In the genomic region with DNA sequence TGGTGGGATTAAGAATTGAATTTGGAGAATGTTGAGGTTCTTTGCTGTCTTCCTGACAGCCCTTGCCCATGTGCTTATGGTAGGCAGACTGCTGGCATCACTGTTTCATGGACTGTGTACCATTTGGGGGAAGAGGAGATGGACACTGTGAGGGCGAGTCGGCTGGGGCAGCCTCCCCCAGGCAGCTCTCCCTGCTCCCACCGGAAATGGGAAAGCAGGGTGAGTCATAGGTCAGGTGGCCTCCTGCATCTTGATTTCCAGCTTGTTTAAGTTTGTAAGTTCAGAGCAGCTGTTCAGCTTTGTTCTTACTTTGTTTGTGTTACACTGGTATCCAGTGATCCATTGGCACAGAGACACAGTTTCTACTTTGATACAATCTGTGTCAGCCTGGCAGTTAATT, we compare ENCODE assay signal across 11 cellular contexts.
DNase-seq lines count a peak whose midpoint lies in the region; ATAC-seq, FAIRE-seq and TF ChIP-seq lines count a peak whose summit lies in the region.
"Had no signal": no experiment of that assay in that cellular context is flagged by ENCODE, and none has a peak within 500 bp of the region (broad histone marks: within the 10 kb centered on the region; RNA-seq: fewer than 3 reads in every experiment).

No MANE protein-coding gene starts in this region.

- H3K4me3 ChIP-seq in esophagus muscularis mucosa (no peak overlapping the region), pancreas (no peak overlapping the region), dorsolateral prefrontal cortex (no peak overlapping the region)

- TF ChIP-seq CTCF in esophagus muscularis mucosa (IDR thresholded peaks at IDR 0.05) (no peak), pancreas (IDR thresholded peaks at IDR 0.05) (no peak), dorsolateral prefrontal cortex (IDR thresholded peaks at IDR 0.05 in 54 of 56, conservative IDR thresholded peaks at IDR 0.05 in 2 of 56; ENCODE audit: low read depth in 1 of 56, partially characterized antibody in 56 of 56) (no peak)

- no peak for TF ChIP-seq EP300 in esophagus muscularis mucosa (IDR thresholded peaks at IDR 0.05)

- H3K9me3 ChIP-seq in esophagus muscularis mucosa: no peaks in the 10 kb centered on the region
- no peaks in the 10 kb centered on the region for H3K9me3 ChIP-seq in pancreas

- no peaks in the 10 kb centered on the region for H3K27me3 ChIP-seq in esophagus muscularis mucosa
- H3K27me3 ChIP-seq in pancreas: no peaks in the 10 kb centered on the region
- no peaks in the 10 kb centered on the region for H3K27me3 ChIP-seq in dorsolateral prefrontal cortex

- H3K27ac ChIP-seq in esophagus muscularis mucosa (replicated peaks in 1 of 4): no peak overlapping the region
- H3K27ac ChIP-seq in pancreas: no peak overlapping the region
- H3K27ac ChIP-seq in dorsolateral prefrontal cortex: no peak overlapping the region

- ATAC-seq in pancreas (peak; percentile 60 to 73 (median 66)), left lobe of liver (no peak)
- ATAC-seq: Right ventricle myocardium inferior had no signal

- H3K4me1 ChIP-seq in esophagus muscularis mucosa (peaks cover 0 to 8% (median 0%) of the 10 kb centered on the region in 4 donors), pancreas (peaks cover 0 to 4% (median 0%) of the 10 kb centered on the region in 3 donors)

- WGBS in esophagus muscularis mucosa: 51% methylated on average over 3 of the region's 3 CpGs
- 48 to 59% methylated on average over 3 of the region's 3 CpGs for WGBS in pancreas, 2 donors

- intact Hi-C loops in esophagus muscularis mucosa (cut with DNase I): no loop called here
- intact Hi-C loops in pancreas (cut with DNase I): loop anchor here in 1 of 3 donors (10.0 kb wide), 1 partner anchor 106 kb away; no protein-coding TSS in a partner anchor
- intact Hi-C loops in dorsolateral prefrontal cortex (cut with DNase I): no loop called here

- DNase-seq in GM03348 (ENCODE audit: low spot score) (peak; percentile 44), RKO (ENCODE audit: low spot score) (peak; percentile 70), esophagus muscularis mucosa (ENCODE audit: extremely low spot score) (peak; percentile 70), pancreas (peak in 2 of 6 donors; percentile 44 to 52), dorsolateral prefrontal cortex (no peak), GM19239 (ENCODE audit: insufficient read length, low spot score) (no peak), left lobe of liver (ENCODE audit: low spot score) (no peak), AML-193 (lab: John Stamatoyannopoulos, UW) (no peak)
- DNase-seq: activated CD4-positive, alpha-beta memory T cell treated with anti-CD3 and anti-CD28 coated beads for 36 hours; activated naive CD8-positive, alpha-beta T cell treated with anti-CD3 and anti-CD28 coated beads, Interleukin-2, amount 10 ng/mL, durations not matched to agents 7 days and 5 days had no signal

- no peak for FAIRE-seq in pancreas (lab: Jason Lieb, UNC)
- FAIRE-seq in GM19239 (lab: Jason Lieb, UNC): no peak

- no peaks in the 10 kb centered on the region for H3K36me3 ChIP-seq in esophagus muscularis mucosa
- H3K36me3 ChIP-seq in pancreas: no peaks in the 10 kb centered on the region

- no peak for TF ChIP-seq POLR2A in esophagus muscularis mucosa (IDR thresholded peaks at IDR 0.05; ENCODE audit: low read depth)

Comparison
In these comparisons a context has a peak if more than half of its experiments do, and no peak if none do; other contexts are left out.
1. DNase-seq: peak in GM03348 (single experiment), RKO (single experiment) and esophagus muscularis mucosa (single experiment); none in dorsolateral prefrontal cortex (0 of 10), GM19239 (single experiment), left lobe of liver (single experiment) and AML-193 (0 of 2).